Comparison of ENCODE assay signal across 10 cellular contexts in genomic region chr11:123475478-123475877, GRCh38. TPM values are rescaled to one million over a fixed set of nuclear protein-coding genes. Genes with fewer than 3 reads are reported as not detected.
A peak's percentile ranks its signal among the peaks of the same experiment; 100 is the strongest.
DNase-seq lines count a peak whose midpoint lies in the region; ATAC-seq and TF ChIP-seq lines count a peak whose summit lies in the region.
"Had no signal": no experiment of that assay in that cellular context is flagged by ENCODE, and none has a peak within 500 bp of the region (broad histone marks: within the 10 kb centered on the region; RNA-seq: fewer than 3 reads in every experiment).

No MANE protein-coding gene starts in this region.

- no peaks in the 10 kb centered on the region for H4K20me1 ChIP-seq in OCI-LY7 (ENCODE audit: insufficient read depth, low read length)

- H3K79me2 ChIP-seq in ACC112 (ENCODE audit: control insufficient read depth, insufficient read depth, low read length, unreplicated experiment), result no peaks in the 10 kb centered on the region
- no peaks in the 10 kb centered on the region for H3K79me2 ChIP-seq in OCI-LY7 (ENCODE audit: insufficient read depth, low read depth, low read length)

- no peaks in the 10 kb centered on the region for H3K36me3 Mint-ChIP-seq in activated naive CD8-positive, alpha-beta T cell treated with anti-CD3 and anti-CD28 coated beads for 36 hours

- intact Hi-C loops in OCI-LY7 (cut with micrococcal nuclease; ENCODE audit: unreplicated experiment), result loop anchor here (5.0 kb wide), 2 partner anchors 173 to 228 kb away; no protein-coding TSS in a partner anchor

- no peaks in the 10 kb centered on the region for H3K27me3 Mint-ChIP-seq in activated naive CD8-positive, alpha-beta T cell treated with anti-CD3 and anti-CD28 coated beads for 36 hours

- DNase-seq in GM03348 (ENCODE audit: low spot score) (peak; percentile 19), OCI-LY7 (ENCODE audit: low spot score) (no peak), fibroblast of pulmonary artery (ENCODE audit: low read depth) (peak; percentile 77), NCI-H510A (lab: John Stamatoyannopoulos, UW) (no peak)
- DNase-seq in activated naive CD8-positive, alpha-beta T cell treated with anti-CD3 and anti-CD28 coated beads for 36 hours, result no peak
- DNase-seq: cortex of kidney had no signal

- H3K9me2 ChIP-seq in OCI-LY7 (ENCODE audit: insufficient read depth, low read length), result no peaks in the 10 kb centered on the region

- TF ChIP-seq CTCF in OCI-LY7 (conservative IDR thresholded peaks at IDR 0.05; ENCODE audit: low read length) (peak; percentile 54), fibroblast of pulmonary artery (IDR thresholded peaks at IDR 0.05; ENCODE audit: low read length, missing control alignments) (peak; percentile 30)

- POLR2A ChIA-PET in OCI-LY7 (lab: Charles Lee), result no interaction called here

- peaks cover 24% of the 10 kb centered on the region for H3K4me1 ChIP-seq in ACC112 (ENCODE audit: control insufficient read depth, insufficient read depth, low read length, unreplicated experiment)
- peaks cover 11% of the 10 kb centered on the region for H3K4me1 ChIP-seq in OCI-LY7 (ENCODE audit: insufficient read depth, low read length, poor library complexity, severe bottlenecking)

- H3K4me3 ChIP-seq in ACC112 (ENCODE audit: low read depth, low read length), result no peak overlapping the region
- H3K4me3 ChIP-seq in OCI-LY7 (ENCODE audit: low read depth, low read length, poor library complexity, severe bottlenecking), result no peak overlapping the region
- H3K4me3 ChIP-seq in fibroblast of pulmonary artery (replicated peaks; ENCODE audit: low read depth, low read length), result no peak overlapping the region

- H3K27ac ChIP-seq in ACC112 (ENCODE audit: low read depth, low read length), result peak overlapping the region; percentile 84; the same call in 1 of the 2 replicates
- H3K27ac ChIP-seq in OCI-LY7 (ENCODE audit: low read depth, low read length, poor library complexity, severe bottlenecking), result no peak overlapping the region
- H3K27ac ChIP-seq: neutrophil had no signal

- ATAC-seq in HG03354 (IDR thresholded peaks at IDR 0.05; ENCODE audit: poor library complexity, severe bottlenecking, unreplicated experiment), result no peak
- ATAC-seq in GM21526 (IDR thresholded peaks at IDR 0.05; ENCODE audit: low FRiP score, unreplicated experiment), result no peak

- no peak overlapping the region for H3K4me3 Mint-ChIP-seq in activated naive CD8-positive, alpha-beta T cell treated with anti-CD3 and anti-CD28 coated beads for 36 hours

- H3K4me1 Mint-ChIP-seq in activated naive CD8-positive, alpha-beta T cell treated with anti-CD3 and anti-CD28 coated beads for 36 hours, result peaks cover 21% of the 10 kb centered on the region

- H3K4me2 ChIP-seq in OCI-LY7 (ENCODE audit: low read length), result no peak overlapping the region

- CTCF ChIA-PET in OCI-LY7 (lab: Charles Lee; ENCODE audit: unreplicated experiment), result interaction anchor here (1.1 kb wide), 1 partner anchor 307 kb away, joined by 3 read pairs; no protein-coding TSS in a partner anchor

- no TSS peak for BruUV-seq in OCI-LY7 (replicated peaks; lab: Mats Ljungman, UMichigan)

- no peak overlapping the region for H3K27ac Mint-ChIP-seq in activated naive CD8-positive, alpha-beta T cell treated with anti-CD3 and anti-CD28 coated beads for 36 hours

- no peaks in the 10 kb centered on the region for H3K9me3 Mint-ChIP-seq in activated naive CD8-positive, alpha-beta T cell treated with anti-CD3 and anti-CD28 coated beads for 36 hours

- no peaks in the 10 kb centered on the region for H3K27me3 ChIP-seq in ACC112 (ENCODE audit: insufficient read depth, low read length)
- H3K27me3 ChIP-seq: neutrophil had no signal

- H2AFZ ChIP-seq in ACC112 (ENCODE audit: low read length, unreplicated experiment) (no peak overlapping the region), OCI-LY7 (ENCODE audit: low read length) (no peak overlapping the region)

- no peaks in the 10 kb centered on the region for H3K9me3 ChIP-seq in OCI-LY7 (ENCODE audit: low read length)
- H3K9me3 ChIP-seq: neutrophil had no signal

- no peaks in the 10 kb centered on the region for H3K36me3 ChIP-seq in ACC112 (ENCODE audit: insufficient read depth, low read length)
- H3K36me3 ChIP-seq in OCI-LY7 (ENCODE audit: insufficient read depth, low read length), result no peaks in the 10 kb centered on the region
- H3K36me3 ChIP-seq: neutrophil had no signal

RNA-seq across cellular contexts. Expression of gene GRAMD1B, which starts 45.4 kb away (rescaled TPM):
- total RNA-seq in OCI-LY7 (2014; rRNA removed; shearing (Covaris generic)), result 0.16 TPM in 1 of 2 replicates, not detected in the other
- total RNA-seq in OCI-LY7 (2022), result not detected in 2 replicates
- total RNA-seq in activated naive CD8-positive, alpha-beta T cell treated with anti-CD3 and anti-CD28 coated beads for 36 hours, result 10 to 100 TPM; 20.3 to 20.6 TPM

Comparison
In these comparisons a context has a peak if more than half of its experiments do, and no peak if none do; other contexts are left out.
1. DNase-seq: peak in GM03348 (single experiment) and fibroblast of pulmonary artery (single experiment); none in OCI-LY7 (single experiment), NCI-H510A (single experiment) and activated naive CD8-positive, alpha-beta T cell treated with anti-CD3 and anti-CD28 coated beads for 36 hours (single experiment).
2. RNA of gene GRAMD1B, which starts 45.4 kb away (total RNA-seq): 20.3 to 20.6 TPM in activated naive CD8-positive, alpha-beta T cell treated with anti-CD3 and anti-CD28 coated beads for 36 hours; 0.16 TPM in OCI-LY7; every median in the first group is over 10 times any median in the second.